22 cellular contexts compared by ENCODE assay signal in the genomic region with DNA sequence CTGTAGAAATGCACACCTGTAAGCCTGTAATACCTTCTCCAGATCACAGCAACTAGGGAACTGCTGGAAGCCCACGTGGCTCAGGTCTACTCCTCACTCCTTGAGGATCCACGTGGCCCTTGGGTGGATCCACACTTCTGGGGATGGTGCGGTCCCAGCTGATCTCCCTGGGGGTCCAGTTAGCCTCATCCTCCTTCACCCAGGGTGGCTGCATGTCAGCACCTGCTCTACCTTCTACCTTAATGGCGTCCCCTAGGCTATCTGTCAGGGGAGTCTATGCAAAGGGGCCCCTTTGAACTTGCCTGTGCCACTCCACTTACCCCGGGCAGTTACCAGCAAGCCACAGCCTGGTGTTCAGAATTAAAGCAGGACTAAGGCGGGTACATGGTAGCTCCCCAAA.
DNase-seq lines count a peak whose midpoint lies in the region; ATAC-seq, FAIRE-seq and TF ChIP-seq lines count a peak whose summit lies in the region.
"Had no signal": no experiment of that assay in that cellular context is flagged by ENCODE, and none has a peak within 500 bp of the region (broad histone marks: within the 10 kb centered on the region; RNA-seq: fewer than 3 reads in every experiment).

No MANE protein-coding gene starts in this region.

- no peak overlapping the region for H3K4ac ChIP-seq in H1 (replicated peaks; ENCODE audit: insufficient read length, low read depth, low read length)

- no peak overlapping the region for H3K4me2 ChIP-seq in H1 (ENCODE audit: insufficient read depth in 1 of 2, low read depth in 2 of 2, low read length in 2 of 2)
- no peak overlapping the region for H3K4me2 ChIP-seq in neural progenitor cell
- H3K4me2 ChIP-seq: BLaER1 treated with 17β-estradiol and CSF1 and Interleukin-3, amounts not matched to agents 10 nM and 100 nM; GM23338 had no signal

- no peak for TF ChIP-seq EP300 in H1 (IDR thresholded peaks at IDR 0.05; ENCODE audit: borderline replicate concordance in 1 of 2, low read depth in 2 of 2, low read length in 2 of 2)

- H2AFZ ChIP-seq in H1 (ENCODE audit: low read length), result no peak overlapping the region
- H2AFZ ChIP-seq in neural progenitor cell (replicated peaks), result no peak overlapping the region
- H2AFZ ChIP-seq: GM23338 had no signal

- POLR2A ChIA-PET in H1 (lab: Charles Lee; ENCODE audit: partially characterized antibody), result no interaction called here
- POLR2A ChIA-PET in HEK293T (lab: Yijun Ruan, JAX), result no interaction called here

- H2AK5ac ChIP-seq in H1 (ENCODE audit: low read depth, low read length), result no peak overlapping the region

- CTCF ChIA-PET in H1 (lab: Charles Lee; ENCODE audit: partially characterized antibody), result interaction anchor here (0.7 to 1.6 kb wide), 4 partner anchors 16 to 57 kb away, joined by 3 to 6 read pairs (median 3); no protein-coding TSS in a partner anchor
- CTCF ChIA-PET in HEK293T (lab: Yijun Ruan, JAX), result no interaction called here

- H3K27ac ChIP-seq in H1 (ENCODE audit: low read depth, low read length) (no peak overlapping the region), neural progenitor cell (no peak overlapping the region)
- H3K27ac ChIP-seq: 22Rv1; BLaER1 treated with 17β-estradiol and CSF1 and Interleukin-3, amounts not matched to agents 10 nM and 100 nM had no signal

- peaks cover 6% of the 10 kb centered on the region for H3K36me3 Mint-ChIP-seq in neural progenitor cell
- H3K36me3 Mint-ChIP-seq: CD14-positive monocyte; CD8-positive, alpha-beta memory T cell had no signal

- no peak for FAIRE-seq in H1 (lab: Jason Lieb, UNC)
- FAIRE-seq: A204.1, G401.6, GM12892, GM19239, H54 had no signal

- no peak overlapping the region for H2BK20ac ChIP-seq in H1 (ENCODE audit: low read length)

- H3K27me3 ChIP-seq in BE2C (no peaks in the 10 kb centered on the region), H1 (replicated peaks in 1 of 4; ENCODE audit: control insufficient read depth in 3 of 4, extremely low read depth in 1 of 4, insufficient read depth in 3 of 4, low read length in 3 of 4) (no peaks in the 10 kb centered on the region), neural progenitor cell (no peaks in the 10 kb centered on the region)
- H3K27me3 ChIP-seq: BLaER1 treated with 17β-estradiol and CSF1 and Interleukin-3, amounts not matched to agents 10 nM and 100 nM had no signal

- no peak overlapping the region for H2BK120ac ChIP-seq in H1 (replicated peaks; ENCODE audit: low read depth, low read length)

- peak overlapping the region; percentile 9; the same call in 1 of the 2 replicates for H2BK12ac ChIP-seq in H1 (ENCODE audit: low read depth, low read length)

- H3K79me1 ChIP-seq in H1 (ENCODE audit: low read depth, low read length), result no peaks in the 10 kb centered on the region

- ATAC-seq in HG03045 (IDR thresholded peaks at IDR 0.05; ENCODE audit: unreplicated experiment), result no peak

- TF ChIP-seq CTCF in BE2C (IDR thresholded peaks at IDR 0.05; ENCODE audit: low read depth, low read length) (no peak), H1 (IDR thresholded peaks at IDR 0.05; ENCODE audit: control extremely low read depth in 1 of 3, insufficient read depth in 1 of 3, low read depth in 1 of 3, low read length in 3 of 3) (no peak), neural progenitor cell (IDR thresholded peaks at IDR 0.05) (no peak)

- no peak overlapping the region for H2BK5ac ChIP-seq in H1 (ENCODE audit: low read depth, low read length)

- DNase-seq in BE2C, result peak; percentile 100
- DNase-seq in H1 (ENCODE audit: low read depth in 1 of 2, low spot score in 2 of 2), result no peak
- no peak for DNase-seq in neural progenitor cell (ENCODE audit: low spot score)
- no peak for DNase-seq in HEK293T (ENCODE audit: extremely low spot score)
- no peak for DNase-seq in activated CD8-positive, alpha-beta memory T cell treated with anti-CD3 and anti-CD28 coated beads, Interleukin-2, amount 50 U/mL, for 4 hours
- DNase-seq: Calu3; CD4-positive, alpha-beta T cell; CD8-positive, alpha-beta memory T cell; DMS153; DND-41 had no signal

- peaks cover 8% of the 10 kb centered on the region for H3K9me3 Mint-ChIP-seq in neural progenitor cell
- H3K9me3 Mint-ChIP-seq: CD14-positive monocyte; CD4-positive, alpha-beta T cell; GM23338 had no signal

- H3K9me3 ChIP-seq in BE2C (peaks cover 21% of the 10 kb centered on the region), H1 (ENCODE audit: insufficient read depth in 2 of 2, low read depth in 1 of 2, low read length in 1 of 2) (no peaks in the 10 kb centered on the region), neural progenitor cell (ENCODE audit: low read depth) (no peaks in the 10 kb centered on the region)
- H3K9me3 ChIP-seq: BLaER1 treated with 17β-estradiol and CSF1 and Interleukin-3, amounts not matched to agents 10 nM and 100 nM; HAP-1 had no signal

- H3K4me3 Mint-ChIP-seq in neural progenitor cell, result no peak overlapping the region
- H3K4me3 Mint-ChIP-seq: B cell; CD14-positive monocyte; CD4-positive, alpha-beta T cell; CD8-positive, alpha-beta memory T cell; GM23338 had no signal

- H3K4me3 ChIP-seq in BE2C (ENCODE audit: low read depth, low read length) (no peak overlapping the region), H1 (ENCODE audit: extremely low read depth in 1 of 4, insufficient read depth in 2 of 4, low read depth in 3 of 4, low read length in 4 of 4) (no peak overlapping the region), neural progenitor cell (no peak overlapping the region)
- H3K4me3 ChIP-seq: BLaER1 treated with 17β-estradiol and CSF1 and Interleukin-3, amounts not matched to agents 10 nM and 100 nM; GM23338; HAP-1 had no signal

- no peaks in the 10 kb centered on the region for H3K23me2 ChIP-seq in H1 (ENCODE audit: low read depth, low read length)

- H2BK15ac ChIP-seq in H1 (ENCODE audit: low read length), result peak overlapping the region; percentile 9; the same call in 1 of the 2 replicates

- TF ChIP-seq POLR2A in H1 (IDR thresholded peaks at IDR 0.05; ENCODE audit: control extremely low read depth in 1 of 2, low read depth in 2 of 2, low read length in 2 of 2), result no peak

- no peak for TF ChIP-seq RAD21 in H1 (IDR thresholded peaks at IDR 0.05 in 1 of 2, conservative IDR thresholded peaks at IDR 0.05 in 1 of 2; ENCODE audit: low read depth in 2 of 2, low read length in 2 of 2)

- peaks cover 58% of the 10 kb centered on the region for H3F3A ChIP-seq in neural progenitor cell (ENCODE audit: low read depth)

- peaks cover 19% of the 10 kb centered on the region for H3K27me3 Mint-ChIP-seq in neural progenitor cell (ENCODE audit: insufficient read depth, low read depth)
- H3K27me3 Mint-ChIP-seq: B cell; CD4-positive, alpha-beta T cell; CD8-positive, alpha-beta memory T cell had no signal

- H3K23ac ChIP-seq in H1 (ENCODE audit: insufficient read length), result no peak overlapping the region

- H3K79me2 ChIP-seq in H1 (ENCODE audit: control insufficient read depth in 1 of 2, insufficient read depth in 2 of 2, low read length in 2 of 2) (no peaks in the 10 kb centered on the region), neural progenitor cell (ENCODE audit: low read depth) (no peaks in the 10 kb centered on the region)

- H4K8ac ChIP-seq in H1 (ENCODE audit: extremely low read depth, insufficient read depth, low read length), result no peak overlapping the region

- no peak overlapping the region for H3K9ac ChIP-seq in H1 (replicated peaks in 1 of 4; ENCODE audit: extremely low read depth in 1 of 4, low read depth in 3 of 4, low read length in 3 of 4)
- H3K9ac ChIP-seq in neural progenitor cell, result no peak overlapping the region
- H3K9ac ChIP-seq: BLaER1 treated with 17β-estradiol and CSF1 and Interleukin-3, amounts not matched to agents 10 nM and 100 nM had no signal

- no peak overlapping the region for H3K14ac ChIP-seq in H1 (ENCODE audit: insufficient read length)

- peak overlapping the region; percentile 50 for H3K27ac Mint-ChIP-seq in neural progenitor cell
- H3K27ac Mint-ChIP-seq: B cell; CD14-positive monocyte; CD4-positive, alpha-beta T cell; CD8-positive, alpha-beta memory T cell; GM23338 had no signal

- no peak overlapping the region for H3K56ac ChIP-seq in H1 (replicated peaks; ENCODE audit: insufficient read length, low read depth, low read length)

- 89% methylated on average over 6 of the region's 6 CpGs; no CpG with 5 or more reads in 1 of the 2 experiments for WGBS in H1 (ENCODE audit: extremely low coverage in 1 of 2, insufficient coverage in 1 of 2, insufficient read length in 1 of 2, insufficient replicate concordance in 2 of 2, low coverage in 1 of 2, low lambda C conversion rate in 2 of 2, missing lambda C conversion rate in 1 of 2), 2 experiments

- H3K4me1 Mint-ChIP-seq in neural progenitor cell, result peaks cover 63% of the 10 kb centered on the region
- H3K4me1 Mint-ChIP-seq: B cell; CD14-positive monocyte; CD8-positive, alpha-beta memory T cell had no signal

- no peaks in the 10 kb centered on the region for H4K20me1 ChIP-seq in H1 (replicated peaks in 1 of 2; ENCODE audit: control insufficient read depth in 1 of 2, insufficient read depth in 2 of 2, low read length in 2 of 2)
- H4K20me1 ChIP-seq in neural progenitor cell (ENCODE audit: low read depth), result peaks cover 7% of the 10 kb centered on the region
- H4K20me1 ChIP-seq: BLaER1 treated with 17β-estradiol and CSF1 and Interleukin-3, amounts not matched to agents 10 nM and 100 nM had no signal

- H4K5ac ChIP-seq in H1 (ENCODE audit: insufficient read length, low read depth, low read length), result no peak overlapping the region

- H3K36me3 ChIP-seq in BE2C (no peaks in the 10 kb centered on the region), H1 (ENCODE audit: control insufficient read depth in 2 of 4, insufficient read depth in 4 of 4, low read length in 3 of 4) (no peaks in the 10 kb centered on the region), neural progenitor cell (no peaks in the 10 kb centered on the region)
- H3K36me3 ChIP-seq: BLaER1 treated with 17β-estradiol and CSF1 and Interleukin-3, amounts not matched to agents 10 nM and 100 nM; HAP-1 had no signal

- H4K91ac ChIP-seq in H1 (replicated peaks; ENCODE audit: insufficient read length, low read length), result peak overlapping the region; percentile 22

- no peak overlapping the region for H3K18ac ChIP-seq in H1 (ENCODE audit: extremely low read depth, low read length)

- peaks cover 38% of the 10 kb centered on the region for H3K4me1 ChIP-seq in BE2C
- H3K4me1 ChIP-seq in H1 (replicated peaks in 1 of 4; ENCODE audit: control insufficient read depth in 3 of 4, insufficient read depth in 4 of 4, low read length in 3 of 4), result peaks cover 2 to 17% (median 12%) of the 10 kb centered on the region in 4 experiments; a peak in 6 of 7 replicates
- peaks cover 50% of the 10 kb centered on the region for H3K4me1 ChIP-seq in neural progenitor cell
- H3K4me1 ChIP-seq: BLaER1 treated with 17β-estradiol and CSF1 and Interleukin-3, amounts not matched to agents 10 nM and 100 nM had no signal

TF ChIP-seq in H1, 55 proteins besides CTCF, POLR2A, EP300 and RAD21 (continues in another document):
- no peak for TF ChIP-seq TAF1 (IDR thresholded peaks at IDR 0.05; ENCODE audit: low read depth, low read length)
- TF ChIP-seq RFX5 (IDR thresholded peaks at IDR 0.05; ENCODE audit: borderline replicate concordance, low read depth, low read length), result no peak

TF ChIP-seq in HEK293T, 16 proteins besides CTCF, POLR2A, EP300 and RAD21 (continues in another document):
- TF ChIP-seq TARDBP (IDR thresholded peaks at IDR 0.05), result no peak
- TF ChIP-seq ARNT (IDR thresholded peaks at IDR 0.05), result no peak
- no peak for TF ChIP-seq CTBP1 (IDR thresholded peaks at IDR 0.05; ENCODE audit: borderline replicate concordance)
- no peak for TF ChIP-seq L3MBTL2 (conservative IDR thresholded peaks at IDR 0.05)
